Comparison of ENCODE assay signal across 19 cellular contexts in genomic region chr2:128625966-128626757, GRCh38.
DNase-seq lines count a peak whose midpoint lies in the region; ATAC-seq and TF ChIP-seq lines count a peak whose summit lies in the region.
"Had no signal": no experiment of that assay in that cellular context is flagged by ENCODE, and none has a peak within 500 bp of the region (broad histone marks: within the 10 kb centered on the region; RNA-seq: fewer than 3 reads in every experiment).

No MANE protein-coding gene starts in this region.

- no peak overlapping the region for H3K27ac ChIP-seq in spleen

- no peaks in the 10 kb centered on the region for H3K36me3 ChIP-seq in spleen

- intact Hi-C loops in spleen (cut with DNase I; ENCODE audit: low total_unique reads), result no loop called here

- H3K4me3 Mint-ChIP-seq in chondrocyte (ENCODE audit: unreplicated experiment) (no peak overlapping the region), neural crest cell (no peak overlapping the region)
- H3K4me3 Mint-ChIP-seq: CD8-positive, alpha-beta T cell; IgD-negative memory B cell had no signal

- peak; percentile 6 for DNase-seq in NCI-H2107 treated with DMSO at 0.1 percent for 48 hours (lab: John Stamatoyannopoulos, UW; ENCODE audit: unreplicated experiment)
- DNase-seq in NCI-H2107 (lab: John Stamatoyannopoulos, UW), result no peak
- peak; percentile 52 for DNase-seq in chondrocyte (ENCODE audit: low spot score)
- DNase-seq in neural crest cell (ENCODE audit: low read depth, low spot score), result no peak
- DNase-seq in spleen, result peak; percentile 58
- DNase-seq in ureter (ENCODE audit: low spot score), result no peak
- DNase-seq: 8988T; CD8-positive, alpha-beta T cell; DND-41; GF-D8; Kasumi-1; MM.1S; NCI-H1092 treated with DMSO at 0.1 percent for 48 hours; NCI-H446; OCI-M1; SHP77 treated with DMSO at 0.1 percent for 48 hours had no signal

- 82 to 91% (median 87%) methylated on average over 12 of the region's 12 CpGs for WGBS in spleen, 5 donors

- H3K27me3 Mint-ChIP-seq in chondrocyte (ENCODE audit: low read depth) (no peaks in the 10 kb centered on the region), neural crest cell (ENCODE audit: low read depth) (no peaks in the 10 kb centered on the region)

- H3K9me3 Mint-ChIP-seq in chondrocyte (ENCODE audit: low read depth) (no peaks in the 10 kb centered on the region), neural crest cell (no peaks in the 10 kb centered on the region)
- H3K9me3 Mint-ChIP-seq: CD8-positive, alpha-beta T cell; IgD-negative memory B cell had no signal

- H3K4me1 Mint-ChIP-seq in chondrocyte (ENCODE audit: low read depth) (peaks cover 26% of the 10 kb centered on the region), neural crest cell (peaks cover 13% of the 10 kb centered on the region)
- H3K4me1 Mint-ChIP-seq: IgD-negative memory B cell had no signal

- ATAC-seq in GM21529 (IDR thresholded peaks at IDR 0.05; ENCODE audit: unreplicated experiment) (no peak), HG03521 (IDR thresholded peaks at IDR 0.05; ENCODE audit: unreplicated experiment) (no peak)
- ATAC-seq: CD8-positive, alpha-beta T cell had no signal

- no peak overlapping the region for H3K4me3 ChIP-seq in spleen

- peaks cover 0 to 14% (median 0%) of the 10 kb centered on the region in 6 donors for H3K4me1 ChIP-seq in spleen

- no peak for TF ChIP-seq CTCF in chondrocyte (IDR thresholded peaks at IDR 0.05)
- no peak for TF ChIP-seq CTCF in neural crest cell (conservative IDR thresholded peaks at IDR 0.05)
- TF ChIP-seq CTCF in spleen (IDR thresholded peaks at IDR 0.05 in 8 of 11, conservative IDR thresholded peaks at IDR 0.05 in 3 of 11), result no peak

- no peak overlapping the region for H3K27ac Mint-ChIP-seq in chondrocyte (ENCODE audit: unreplicated experiment)
- peak overlapping the region; percentile 72 for H3K27ac Mint-ChIP-seq in neural crest cell (ENCODE audit: unreplicated experiment)
- H3K27ac Mint-ChIP-seq: CD8-positive, alpha-beta T cell; IgD-negative memory B cell had no signal

- no peaks in the 10 kb centered on the region for H3K9me3 ChIP-seq in spleen

- no peak for TF ChIP-seq POLR2A in spleen (IDR thresholded peaks at IDR 0.05)

- no peaks in the 10 kb centered on the region for H3K27me3 ChIP-seq in spleen (replicated peaks in 1 of 7)

- no peaks in the 10 kb centered on the region for H3K36me3 Mint-ChIP-seq in chondrocyte (ENCODE audit: low read depth)
- no peaks in the 10 kb centered on the region for H3K36me3 Mint-ChIP-seq in neural crest cell (ENCODE audit: low read depth)
- H3K36me3 Mint-ChIP-seq: CD8-positive, alpha-beta T cell; IgD-negative memory B cell had no signal

Comparison
In these comparisons a context has a peak if more than half of its experiments do, and no peak if none do; other contexts are left out.
1. DNase-seq: peak in NCI-H2107 treated with DMSO at 0.1 percent for 48 hours (single experiment), chondrocyte (single experiment) and spleen (single experiment); none in NCI-H2107 (single experiment), neural crest cell (single experiment) and ureter (single experiment).